In genomic region chr22:21657020-21657360, GRCh38 we compare ENCODE assay signal across 1 cellular context.
A peak's percentile ranks its signal among the peaks of the same experiment; 100 is the strongest.
TF ChIP-seq lines count a peak whose summit lies in the region.

No MANE protein-coding gene starts in this region.

TF ChIP-seq in K562, 482 proteins besides CTCF, POLR2A, EP300 and RAD21:
- peak; percentile 8; the same call in 1 of the 2 replicates for TF ChIP-seq KLF13 (tag; IDR thresholded peaks at IDR 0.05; ENCODE audit: borderline replicate concordance, low read depth)
- 0 out of 4 replicates have a peak, but pooled peaks of 1 of the 2 experiments have one; percentile 2 for TF ChIP-seq ZMIZ1 (IDR thresholded peaks at IDR 0.05; ENCODE audit: low read depth in 2 of 2, low read length in 2 of 2)
- TF ChIP-seq TARDBP (IDR thresholded peaks at IDR 0.05), result no peak
